Comparison of ENCODE assay signal across 22 cellular contexts in genomic region chr1:179856286-179856685, GRCh38.
"Had no signal": no experiment of that assay in that cellular context is flagged by ENCODE, and none has a peak within 500 bp of the region (broad histone marks: within the 10 kb centered on the region; RNA-seq: fewer than 3 reads in every experiment).

No MANE protein-coding gene starts in this region.

- H3K27ac Mint-ChIP-seq: activated CD4-positive, alpha-beta memory T cell treated with anti-CD3 and anti-CD28 coated beads, Interleukin-2, amount 10 ng/mL, durations not matched to agents 7 days and 5 days; activated CD4-positive, alpha-beta T cell treated with anti-CD3 and anti-CD28 coated beads for 36 hours; activated naive CD4-positive, alpha-beta T cell treated with anti-CD3 and anti-CD28 coated beads, Interleukin-2, amount 50 U/mL, for 24 hours; activated T-cell treated with anti-CD3 and anti-CD28 coated beads, Interleukin-2, amount 50 U/mL, for 72 hours; activated T-helper 2 cell treated with anti-CD3 and anti-CD28 coated beads, Interferon-gamma antibody, Interleukin-2, Interleukin-4, amounts not matched to agents 10 μg/mL and 5 μg/mL and 100 μg/mL, durations not matched to agents 14 hours and 24 hours and 36 hours had no signal

- H3K4me1 ChIP-seq: ascending aorta, body of pancreas had no signal

- H3K9me3 Mint-ChIP-seq: activated CD4-positive, alpha-beta memory T cell treated with anti-CD3 and anti-CD28 coated beads, Interleukin-2, amount 10 ng/mL, durations not matched to agents 7 days and 5 days; activated naive CD4-positive, alpha-beta T cell treated with anti-CD3 and anti-CD28 coated beads, Interleukin-2, amount 50 U/mL, for 24 hours; activated T-cell treated with anti-CD3 and anti-CD28 coated beads, Interleukin-2, amount 50 U/mL, for 72 hours; activated T-helper 2 cell treated with anti-CD3 and anti-CD28 coated beads, Interferon-gamma antibody, Interleukin-2, Interleukin-4, amounts not matched to agents 10 μg/mL and 5 μg/mL and 100 μg/mL, durations not matched to agents 14 hours and 24 hours and 36 hours had no signal

- H3K27me3 ChIP-seq: ascending aorta, body of pancreas had no signal

- ATAC-seq: activated CD4-positive, alpha-beta T cell treated with anti-CD3 and anti-CD28 coated beads for 36 hours; body of pancreas had no signal

- DNase-seq: activated CD4-positive, alpha-beta memory T cell treated with anti-CD3 and anti-CD28 coated beads, Interleukin-2, amount 10 ng/mL, durations not matched to agents 7 days and 5 days; activated CD4-positive, alpha-beta T cell treated with anti-CD3 and anti-CD28 coated beads for 36 hours; activated CD4-positive, alpha-beta T cell treated with anti-CD3 and anti-CD28 coated beads, Interleukin-2, amount 50 U/mL, for 1 hour; activated CD8-positive, alpha-beta memory T cell treated with anti-CD3 and anti-CD28 coated beads, Interleukin-2, amount 50 U/mL, for 4 hours; activated gamma-delta T cell treated with Interleukin-2 at 50 U/mL for 16 hours; activated T-cell treated with anti-CD3 and anti-CD28 coated beads, Interleukin-2, amount 50 U/mL, for 72 hours; body of pancreas; central memory CD4-positive, alpha-beta T cell; KG1; NCI-H1105 treated with DMSO at 0.1 percent for 48 hours; NCI-H1436 treated with DMSO at 0.1 percent for 48 hours; NCI-H187; NCI-H2081; NCI-H446; NCI-H524; PC-9; SHP77 treated with DMSO at 0.1 percent for 48 hours; T-helper 1 cell; WERI-Rb-1 had no signal

- H3K27ac ChIP-seq: ascending aorta, body of pancreas, PC-9, WERI-Rb-1 had no signal

- H3K4me3 ChIP-seq: ascending aorta, body of pancreas, PC-9 had no signal

- H3K27me3 Mint-ChIP-seq: activated CD4-positive, alpha-beta memory T cell treated with anti-CD3 and anti-CD28 coated beads, Interleukin-2, amount 10 ng/mL, durations not matched to agents 7 days and 5 days; activated CD4-positive, alpha-beta T cell treated with anti-CD3 and anti-CD28 coated beads for 36 hours; activated naive CD4-positive, alpha-beta T cell treated with anti-CD3 and anti-CD28 coated beads, Interleukin-2, amount 50 U/mL, for 24 hours had no signal

- H3K4me3 Mint-ChIP-seq: activated CD4-positive, alpha-beta memory T cell treated with anti-CD3 and anti-CD28 coated beads, Interleukin-2, amount 10 ng/mL, durations not matched to agents 7 days and 5 days; activated CD4-positive, alpha-beta T cell treated with anti-CD3 and anti-CD28 coated beads for 36 hours; activated naive CD4-positive, alpha-beta T cell treated with anti-CD3 and anti-CD28 coated beads, Interleukin-2, amount 50 U/mL, for 24 hours; activated T-cell treated with anti-CD3 and anti-CD28 coated beads, Interleukin-2, amount 50 U/mL, for 72 hours had no signal

- H3K9me3 ChIP-seq: ascending aorta had no signal
